Comparison of ENCODE assay signal across 1 cellular context in genomic region chr5:141420855-141421488, GRCh38.
TF ChIP-seq lines count a peak whose summit lies in the region.

Gene PCDHGA11 (plus strand): TSS chr5:141421051. CDS start chr5:141421228, 177 bp downstream.

TF ChIP-seq in GM12878, 131 proteins besides CTCF, POLR2A, EP300 and RAD21 (continued from another document):
- TF ChIP-seq NKRF (conservative IDR thresholded peaks at IDR 0.05) (no peak), PBX3 (IDR thresholded peaks at IDR 0.05; ENCODE audit: insufficient replicate concordance, low read depth, low read length) (no peak), GATAD2B (conservative IDR thresholded peaks at IDR 0.05; ENCODE audit: low read depth) (no peak), ZNF217 (IDR thresholded peaks at IDR 0.05) (no peak), SMC3 (IDR thresholded peaks at IDR 0.05; ENCODE audit: borderline replicate concordance, low read length) (peak; percentile 62), TAF1 (IDR thresholded peaks at IDR 0.05; ENCODE audit: borderline replicate concordance, low read depth, low read length) (no peak), ZNF592 (IDR thresholded peaks at IDR 0.05) (no peak), JUNB (IDR thresholded peaks at IDR 0.05) (no peak), MAX (IDR thresholded peaks at IDR 0.05; ENCODE audit: low read depth, low read length) (no peak), EGR1 (IDR thresholded peaks at IDR 0.05; ENCODE audit: borderline replicate concordance in 1 of 2, low read depth in 2 of 2, low read length in 2 of 2) (peak in 1 of 2 experiments; percentile 61; a peak in 1 of 3 replicates), ZBTB11 (CRISPR knock-in tag; IDR thresholded peaks at IDR 0.05) (no peak), MLLT1 (IDR thresholded peaks at IDR 0.05) (no peak), ZNF207 (IDR thresholded peaks at IDR 0.05; ENCODE audit: borderline replicate concordance) (no peak), STAT3 (IDR thresholded peaks at IDR 0.05; ENCODE audit: low read depth, low read length) (no peak), ZBTB33 (IDR thresholded peaks at IDR 0.05) (no peak), ZBED1 (IDR thresholded peaks at IDR 0.05; ENCODE audit: borderline replicate concordance) (no peak), ETV6 (conservative IDR thresholded peaks at IDR 0.05 in 1 of 2, IDR thresholded peaks at IDR 0.05 in 1 of 2; ENCODE audit: borderline replicate concordance in 1 of 2, low read depth in 1 of 2) (0 out of 4 replicates have a peak, but pooled peaks of 1 of the 2 experiments have one; percentile 8), LARP7 (IDR thresholded peaks at IDR 0.05) (no peak), USF1 (IDR thresholded peaks at IDR 0.05; ENCODE audit: borderline replicate concordance, extremely low read length, insufficient read depth, low read depth, low read length) (no peak), NRF1 (conservative IDR thresholded peaks at IDR 0.05; ENCODE audit: low read depth, low read length) (no peak), NR2C1 (IDR thresholded peaks at IDR 0.05) (no peak), IRF5 (IDR thresholded peaks at IDR 0.05; ENCODE audit: borderline replicate concordance) (no peak), MTA3 (IDR thresholded peaks at IDR 0.05; ENCODE audit: borderline replicate concordance, low read length) (no peak), FOS (IDR thresholded peaks at IDR 0.05; ENCODE audit: borderline replicate concordance, extremely low read depth, insufficient read length) (no peak)
